ENCODE assay signal across 24 cellular contexts in the genomic region with DNA sequence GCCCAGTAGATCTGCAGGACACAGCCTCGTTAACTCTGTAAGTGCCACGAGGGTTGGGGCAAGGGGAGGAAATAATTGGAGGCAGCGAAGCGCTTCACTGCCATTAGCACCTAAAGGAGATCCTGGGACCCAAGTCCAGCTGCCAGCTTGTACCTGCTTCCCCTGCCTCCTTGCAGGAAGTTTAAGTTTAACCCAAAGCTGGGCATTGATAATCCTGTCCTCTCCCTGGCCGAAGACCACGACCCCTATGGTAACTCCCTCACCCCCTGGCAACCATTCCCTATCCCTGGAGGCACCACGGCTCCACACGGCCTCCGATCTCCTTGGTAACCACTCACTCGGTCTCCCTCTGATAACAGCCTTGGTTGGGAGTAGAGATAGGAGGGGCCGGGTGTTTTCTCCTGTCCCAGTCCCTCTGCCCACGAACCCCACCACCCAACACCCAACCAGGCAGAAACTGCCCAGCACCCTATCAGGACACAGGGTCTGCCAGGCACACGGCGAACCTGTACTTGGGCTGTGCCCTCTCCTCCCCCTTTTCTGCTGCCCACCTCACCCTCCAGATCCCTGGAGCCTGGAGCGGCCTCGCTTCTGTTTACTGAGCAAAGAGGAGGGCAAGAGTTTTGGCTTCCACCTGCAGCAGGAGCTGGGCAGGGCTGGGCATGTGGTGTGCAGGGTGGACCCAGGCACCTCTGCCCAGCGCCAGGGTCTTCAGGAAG. TPM values are rescaled to one million over a fixed set of nuclear protein-coding genes. Genes with fewer than 3 reads are reported as not detected.
DNase-seq lines count a peak whose midpoint lies in the region; ATAC-seq and TF ChIP-seq lines count a peak whose summit lies in the region.
"Had no signal": no experiment of that assay in that cellular context is flagged by ENCODE, and none has a peak within 500 bp of the region (broad histone marks: within the 10 kb centered on the region; RNA-seq: fewer than 3 reads in every experiment).

No MANE protein-coding gene starts in this region.

- H3K4me3 ChIP-seq in Caco-2 (ENCODE audit: low read depth, low read length) (peak overlapping the region; percentile 36), IMR-90 (ENCODE audit: insufficient read depth, low read depth, low read length) (no peak overlapping the region)
- H3K4me3 ChIP-seq: body of pancreas, heart right ventricle, left ventricle myocardium inferior, MG63, psoas muscle, uterus had no signal

- TF ChIP-seq POLR2A in IMR-90 (IDR thresholded peaks at IDR 0.05; ENCODE audit: low read depth, low read length): no peak

- peak overlapping the region; percentile 75 for H3K4me3 Mint-ChIP-seq in Caco-2 (ENCODE audit: unreplicated experiment)
- peak overlapping the region; percentile 44 for H3K4me3 Mint-ChIP-seq in progenitor cell of endocrine pancreas (ENCODE audit: low read depth)
- H3K4me3 Mint-ChIP-seq: activated naive CD8-positive, alpha-beta T cell treated with anti-CD3 and anti-CD28 coated beads, Interleukin-2, amount 50 U/mL, for 24 hours; CD4-positive, CD25-positive, alpha-beta regulatory T cell; neural crest cell; T-helper 17 cell had no signal

- H3K27ac Mint-ChIP-seq in Caco-2 (ENCODE audit: unreplicated experiment) (peak overlapping the region; percentile 85), progenitor cell of endocrine pancreas (no peak overlapping the region)
- H3K27ac Mint-ChIP-seq: activated naive CD8-positive, alpha-beta T cell treated with anti-CD3 and anti-CD28 coated beads, Interleukin-2, amount 50 U/mL, for 24 hours; T-helper 17 cell had no signal

- no peak overlapping the region for H2AK9ac ChIP-seq in IMR-90 (replicated peaks; ENCODE audit: low read depth, low read length, poor library complexity)

- H3K27ac ChIP-seq in IMR-90 (ENCODE audit: insufficient read depth, low read length): no peak overlapping the region
- H3K27ac ChIP-seq: body of pancreas, heart right ventricle, left ventricle myocardium inferior, psoas muscle, uterus had no signal

- BruUV-seq in Caco-2 (replicated peaks; lab: Mats Ljungman, UMichigan): no TSS peak
- BruUV-seq in IMR-90 (replicated peaks; lab: Mats Ljungman, UMichigan): no TSS peak

- H2BK5ac ChIP-seq in IMR-90 (ENCODE audit: low read depth, low read length, poor library complexity, severe bottlenecking): no peak overlapping the region

- H3K36me3 ChIP-seq in Caco-2 (ENCODE audit: control insufficient read depth, insufficient read depth, low read length) (no peaks in the 10 kb centered on the region), IMR-90 (ENCODE audit: control insufficient read depth, insufficient read depth, low read length) (peaks cover 5% of the 10 kb centered on the region; the same call in 1 of the 2 replicates)
- H3K36me3 ChIP-seq: MG63, uterus had no signal

- H4K5ac ChIP-seq in IMR-90 (ENCODE audit: low read depth, low read length): no peak overlapping the region

- no peak overlapping the region for H3K56ac ChIP-seq in IMR-90 (ENCODE audit: extremely low read depth, insufficient read depth, low read length)

- intact Hi-C loops in Caco-2 (cut with micrococcal nuclease; ENCODE audit: unreplicated experiment) (no loop called here), IMR-90 (cut with micrococcal nuclease) (no loop called here), left colon (cut with DNase I, micrococcal nuclease) (no loop called here)

- H4K20me1 ChIP-seq in IMR-90 (ENCODE audit: insufficient read depth, low read length): no peaks in the 10 kb centered on the region

- no peaks in the 10 kb centered on the region for H3K79me1 ChIP-seq in IMR-90 (ENCODE audit: low read depth in 1 of 2, low read length in 2 of 2)

- H3K9me3 ChIP-seq in Caco-2 (no peaks in the 10 kb centered on the region), IMR-90 (ENCODE audit: control insufficient read depth, insufficient read depth, low read length) (no peaks in the 10 kb centered on the region)
- H3K9me3 ChIP-seq: body of pancreas, heart right ventricle, left ventricle myocardium inferior, MG63, psoas muscle, uterus had no signal

- POLR2A ChIA-PET in Caco-2 (lab: Charles Lee): interaction anchor here (1.0 kb wide), 2 partner anchors 11 to 84 kb away, joined by 4 to 6 read pairs; a partner anchor contains a TSS
- POLR2A ChIA-PET in IMR-90 (lab: Charles Lee; ENCODE audit: unreplicated experiment): interaction anchor here (0.6 kb wide), 1 partner anchor 77 kb away, joined by 18 read pairs; no protein-coding TSS in a partner anchor

- no peak overlapping the region for H2BK15ac ChIP-seq in IMR-90 (ENCODE audit: low read depth, low read length)

- CTCF ChIA-PET in Caco-2 (lab: Charles Lee): interaction anchor here (0.9 to 1.0 kb wide), 4 partner anchors 13 to 153 kb away, joined by 3 to 7 read pairs (median 3); a partner anchor contains a TSS
- CTCF ChIA-PET in IMR-90 (lab: Yijun Ruan, JAX): no interaction called here

- no peak overlapping the region for H3K18ac ChIP-seq in IMR-90 (ENCODE audit: low read depth, low read length)

- H3K9me3 Mint-ChIP-seq in Caco-2 (ENCODE audit: unreplicated experiment): no peaks in the 10 kb centered on the region
- H3K9me3 Mint-ChIP-seq in progenitor cell of endocrine pancreas (ENCODE audit: low read depth): no peaks in the 10 kb centered on the region
- H3K9me3 Mint-ChIP-seq: activated naive CD8-positive, alpha-beta T cell treated with anti-CD3 and anti-CD28 coated beads, Interleukin-2, amount 50 U/mL, for 24 hours; CD4-positive, CD25-positive, alpha-beta regulatory T cell; neural crest cell had no signal

- no peaks in the 10 kb centered on the region for H3K9me1 ChIP-seq in IMR-90 (ENCODE audit: insufficient read depth, low read length)

- no peak overlapping the region for H2BK120ac ChIP-seq in IMR-90 (ENCODE audit: low read depth, low read length)

- H3K4me1 ChIP-seq in Caco-2 (peaks cover 30% of the 10 kb centered on the region), IMR-90 (ENCODE audit: control insufficient read depth, insufficient read depth, low read length) (no peaks in the 10 kb centered on the region)
- H3K4me1 ChIP-seq: left ventricle myocardium inferior, psoas muscle, uterus had no signal

- H2AFZ ChIP-seq in IMR-90 (replicated peaks; ENCODE audit: low read length, poor library complexity): peak overlapping the region; percentile 32

- H3K4me1 Mint-ChIP-seq in Caco-2 (ENCODE audit: low read depth, unreplicated experiment): peaks cover 25% of the 10 kb centered on the region
- peaks cover 16% of the 10 kb centered on the region for H3K4me1 Mint-ChIP-seq in progenitor cell of endocrine pancreas (ENCODE audit: low read depth)
- H3K4me1 Mint-ChIP-seq: CD4-positive, CD25-positive, alpha-beta regulatory T cell; T-helper 17 cell had no signal

- H3K14ac ChIP-seq in IMR-90 (replicated peaks; ENCODE audit: low read depth, low read length): no peak overlapping the region

- in situ Hi-C loops in IMR-90 (cut with MboI; ENCODE audit: low sequenced_read_pairs): no loop called here

- dilution Hi-C loops in IMR-90 (cut with HindIII; ENCODE audit: low sequenced_read_pairs, unreplicated experiment): no loop called here

- no peaks in the 10 kb centered on the region for H3K27me3 Mint-ChIP-seq in Caco-2 (ENCODE audit: insufficient read depth, unreplicated experiment)
- no peaks in the 10 kb centered on the region for H3K27me3 Mint-ChIP-seq in progenitor cell of endocrine pancreas
- H3K27me3 Mint-ChIP-seq: activated naive CD8-positive, alpha-beta T cell treated with anti-CD3 and anti-CD28 coated beads, Interleukin-2, amount 50 U/mL, for 24 hours; CD4-positive, CD25-positive, alpha-beta regulatory T cell had no signal

- no peak overlapping the region for H3K23ac ChIP-seq in IMR-90 (ENCODE audit: low read depth, low read length)

- H4K8ac ChIP-seq in IMR-90 (ENCODE audit: low read depth in 2 of 2, low read length in 2 of 2): no peak overlapping the region

- no peak for TF ChIP-seq RAD21 in IMR-90 (IDR thresholded peaks at IDR 0.05; ENCODE audit: low read length)

- H3K4ac ChIP-seq in IMR-90 (ENCODE audit: low read depth, low read length): no peak overlapping the region

- ATAC-seq in IMR-90 (ENCODE audit: low read depth): no peak
- ATAC-seq in left colon: peak; percentile 41
- ATAC-seq: activated naive CD8-positive, alpha-beta T cell treated with anti-CD3 and anti-CD28 coated beads, Interleukin-2, amount 50 U/mL, for 24 hours; body of pancreas; psoas muscle; T-helper 17 cell had no signal

- H2BK20ac ChIP-seq in IMR-90 (ENCODE audit: low read depth, low read length): no peak overlapping the region

- DNase-seq in Caco-2 (no peak), IMR-90 (no peak), left colon (peak in 1 of 2 donors; percentile 23), progenitor cell of endocrine pancreas (ENCODE audit: low spot score, unreplicated experiment) (no peak)
- no peak for DNase-seq in activated naive CD4-positive, alpha-beta T cell treated with Interleukin-2 at 50 U/mL for 16 hours
- DNase-seq in central memory CD4-positive, alpha-beta T cell: no peak
- DNase-seq in stimulated activated CD4-positive, alpha-beta T cell treated with anti-CD3 and anti-CD28 coated beads, Interleukin-1b, Interleukin-23, amount 100 ng/mL, for 48 hours: no peak
- DNase-seq: activated effector memory CD4-positive, alpha-beta T cell treated with anti-CD3 and anti-CD28 coated beads, Interleukin-2, amount 50 U/mL, for 16 hours; activated naive CD8-positive, alpha-beta T cell treated with anti-CD3 and anti-CD28 coated beads, Interleukin-2, amount 50 U/mL, for 24 hours; CD4-positive, CD25-positive, alpha-beta regulatory T cell; DMS 273 treated with DMSO at 0.1 percent for 48 hours; effector CD8-positive, alpha-beta T cell; foreskin fibroblast; heart right ventricle; KBM-7; left ventricle myocardium inferior; MG63; psoas muscle; RPMI8226; stimulated activated CD4-positive, alpha-beta T cell treated with anti-CD3 and anti-CD28 coated beads, Interleukin-2, amount 100 ng/mL, for 24 hours; T-helper 17 cell; uterus had no signal

- no peak overlapping the region for H3K9ac ChIP-seq in IMR-90 (ENCODE audit: low read depth, low read length)

- H2AK5ac ChIP-seq in IMR-90 (ENCODE audit: low read depth, low read length): no peak overlapping the region

- no CpG with 5 or more reads among the region's 17 CpGs for WGBS in IMR-90 (ENCODE audit: extremely low coverage in 2 of 2, insufficient read length in 1 of 2), 2 experiments

- TF ChIP-seq CTCF in Caco-2 (IDR thresholded peaks at IDR 0.05; ENCODE audit: insufficient read depth in 1 of 2, low read depth in 1 of 2, low read length in 1 of 2, severe bottlenecking in 1 of 2, unreplicated experiment in 1 of 2) (no peak), IMR-90 (conservative IDR thresholded peaks at IDR 0.05; ENCODE audit: low read depth, low read length) (no peak), progenitor cell of endocrine pancreas (IDR thresholded peaks at IDR 0.05; ENCODE audit: unreplicated experiment) (no peak)

- H3K4me2 ChIP-seq in IMR-90 (ENCODE audit: low read depth, low read length): no peak overlapping the region

- H3K36me3 Mint-ChIP-seq in Caco-2 (ENCODE audit: insufficient read depth, unreplicated experiment) (no peaks in the 10 kb centered on the region), progenitor cell of endocrine pancreas (ENCODE audit: insufficient read depth) (peaks cover 2% of the 10 kb centered on the region)

- no peak overlapping the region for H4K91ac ChIP-seq in IMR-90 (ENCODE audit: insufficient read depth, low read depth, low read length)

- no peaks in the 10 kb centered on the region for H3K27me3 ChIP-seq in Caco-2 (replicated peaks; ENCODE audit: control insufficient read depth, insufficient read depth, low read length)
- peaks cover 28% of the 10 kb centered on the region for H3K27me3 ChIP-seq in IMR-90 (ENCODE audit: control insufficient read depth, insufficient read depth, low read length)
- H3K27me3 ChIP-seq: body of pancreas, MG63, uterus had no signal

RNA-seq across cellular contexts. Expression of a gene that starts 0.8 kb away (rescaled TPM):
- total RNA-seq in Caco-2 (2022) (9.6 and 10.0 TPM in 2 replicates), IMR-90 (2012; rRNA removed) (not detected in 2 replicates), left colon (10 to 100 TPM; 63.6 to 85.0 TPM), progenitor cell of endocrine pancreas (6.2 and 6.3 TPM in 2 replicates)
- not detected in 2 replicates for polyA plus RNA-seq in IMR-90 (2012; rRNA removed)
- not detected in 2 replicates for polyA plus RNA-seq in IMR-90 (2012; cell fraction: cytosol; rRNA removed)
- polyA plus RNA-seq in IMR-90 (2012; cell fraction: nucleus; rRNA removed; ENCODE audit: low replicate concordance): not detected in 2 replicates
- total RNA-seq: CD4-positive, CD25-positive, alpha-beta regulatory T cell; left ventricle myocardium inferior; psoas muscle had no signal
- polyA plus RNA-seq: CD4-positive, CD25-positive, alpha-beta regulatory T cell; heart right ventricle had no signal

RNA-seq across cellular contexts. Expression of a gene that starts 17.6 kb away (rescaled TPM):
- total RNA-seq in Caco-2 (2022): 7.2 and 8.0 TPM in 2 replicates
- total RNA-seq in IMR-90 (2012; rRNA removed): 3.0 and 3.3 TPM in 2 replicates
- 4.9 and 5.5 TPM in 2 replicates for polyA plus RNA-seq in IMR-90 (2012; rRNA removed)
- 4.6 and 7.1 TPM in 2 replicates for polyA plus RNA-seq in IMR-90 (2012; cell fraction: cytosol; rRNA removed)
- polyA plus RNA-seq in IMR-90 (2012; cell fraction: nucleus; rRNA removed; ENCODE audit: low replicate concordance): 4.6 and 11.7 TPM in 2 replicates
- total RNA-seq in left colon: 10 to 100 TPM; 14.8 to 17.9 TPM
- 14.7 and 15.9 TPM in 2 replicates for total RNA-seq in progenitor cell of endocrine pancreas

RNA-seq across cellular contexts. Expression of a gene that starts 20.1 kb away (rescaled TPM):
- 52.7 and 53.5 TPM in 2 replicates for total RNA-seq in Caco-2 (2022)
- total RNA-seq in IMR-90 (2012; rRNA removed): 6.1 and 7.2 TPM in 2 replicates
- 11.8 TPM in 2 replicates for polyA plus RNA-seq in IMR-90 (2012; rRNA removed)
- 4.6 and 5.6 TPM in 2 replicates for polyA plus RNA-seq in IMR-90 (2012; cell fraction: cytosol; rRNA removed)
- polyA plus RNA-seq in IMR-90 (2012; cell fraction: nucleus; rRNA removed; ENCODE audit: low replicate concordance): 8.8 and 20.4 TPM in 2 replicates
- 10 to 100 TPM; 12.4 to 14.1 TPM for total RNA-seq in left colon
- total RNA-seq in progenitor cell of endocrine pancreas: 26.4 and 26.5 TPM in 2 replicates

RNA-seq across cellular contexts. Expression of a gene that starts 37.2 kb away (rescaled TPM):
- total RNA-seq in Caco-2 (2022): 0.18 TPM in 1 of 2 replicates, not detected in the other
- total RNA-seq in IMR-90 (2012; rRNA removed): under 0.01 TPM in 2 replicates
- 0.20 and 0.26 TPM in 2 replicates for polyA plus RNA-seq in IMR-90 (2012; rRNA removed)
- 0.12 and 0.19 TPM in 2 replicates for polyA plus RNA-seq in IMR-90 (2012; cell fraction: cytosol; rRNA removed)
- polyA plus RNA-seq in IMR-90 (2012; cell fraction: nucleus; rRNA removed; ENCODE audit: low replicate concordance): 0.73 and 0.85 TPM in 2 replicates
- not detected for total RNA-seq in left colon
- total RNA-seq in progenitor cell of endocrine pancreas: 0.53 and 0.78 TPM in 2 replicates
- total RNA-seq: CD4-positive, CD25-positive, alpha-beta regulatory T cell; T-helper 17 cell had no signal
- polyA plus RNA-seq: CD4-positive, CD25-positive, alpha-beta regulatory T cell had no signal
